Comparison of ENCODE assay signal across 27 cellular contexts in genomic region chr1:221264848-221265247, GRCh38.
DNase-seq lines count a peak whose midpoint lies in the region; ATAC-seq and TF ChIP-seq lines count a peak whose summit lies in the region.
"Had no signal": no experiment of that assay in that cellular context is flagged by ENCODE, and none has a peak within 500 bp of the region (broad histone marks: within the 10 kb centered on the region; RNA-seq: fewer than 3 reads in every experiment).

No MANE protein-coding gene starts in this region.

- peak overlapping the region; percentile 20 for H2AFZ ChIP-seq in neural progenitor cell (replicated peaks)
- H2AFZ ChIP-seq: parathyroid adenoma had no signal

- no peaks in the 10 kb centered on the region for H3K27me3 ChIP-seq in heart left ventricle
- no peaks in the 10 kb centered on the region for H3K27me3 ChIP-seq in neural progenitor cell
- H3K27me3 ChIP-seq: brain microvascular endothelial cell, right lobe of liver had no signal

- H3K4me3 Mint-ChIP-seq in neural progenitor cell (no peak overlapping the region), mesothelial cell of epicardium (no peak overlapping the region)
- H3K4me3 Mint-ChIP-seq in natural killer cell treated with Interleukin-12 subunit alpha and Interleukin-12 subunit beta and Interleukin-15 and Interleukin-18, amount 100 ng/mL, for 72 hours: no peak overlapping the region
- H3K4me3 Mint-ChIP-seq: nephron, T-helper 17 cell had no signal

- no peak overlapping the region for H3K27ac Mint-ChIP-seq in neural progenitor cell
- H3K27ac Mint-ChIP-seq in natural killer cell treated with Interleukin-12 subunit alpha and Interleukin-12 subunit beta and Interleukin-15 and Interleukin-18, amount 100 ng/mL, for 72 hours: no peak overlapping the region
- no peak overlapping the region for H3K27ac Mint-ChIP-seq in mesothelial cell of epicardium
- H3K27ac Mint-ChIP-seq: T-helper 17 cell had no signal

- H3K27me3 Mint-ChIP-seq in neural progenitor cell (ENCODE audit: insufficient read depth, low read depth) (peaks cover 3% of the 10 kb centered on the region), mesothelial cell of epicardium (ENCODE audit: low read depth) (peaks cover 18% of the 10 kb centered on the region)
- H3K27me3 Mint-ChIP-seq in natural killer cell treated with Interleukin-12 subunit alpha and Interleukin-12 subunit beta and Interleukin-15 and Interleukin-18, amount 100 ng/mL, for 72 hours: peaks cover 11 to 25% of the 10 kb centered on the region in 2 donors

- intact Hi-C loops in heart left ventricle (cut with DNase I): loop anchor here (2.0 to 10.0 kb wide), 5 partner anchors 167 to 390 kb away; partner anchors contain the start of gene HLX (in 2 of the 10)
- intact Hi-C loops in left cardiac atrium (cut with DNase I): loop anchor here in 1 of 2 donors (5.0 kb wide), 1 partner anchor 167 kb away; no protein-coding TSS in a partner anchor

- H3K9me3 Mint-ChIP-seq in neural progenitor cell (peaks cover 4% of the 10 kb centered on the region), mesothelial cell of epicardium (peaks cover 11% of the 10 kb centered on the region)
- peaks cover 4% of the 10 kb centered on the region for H3K9me3 Mint-ChIP-seq in natural killer cell treated with Interleukin-12 subunit alpha and Interleukin-12 subunit beta and Interleukin-15 and Interleukin-18, amount 100 ng/mL, for 72 hours

- H3K4me2 ChIP-seq in neural progenitor cell: no peak overlapping the region

- TF ChIP-seq CTCF in heart left ventricle (IDR thresholded peaks at IDR 0.05) (no peak), fibroblast of the aortic adventitia (IDR thresholded peaks at IDR 0.05; ENCODE audit: insufficient read depth, low read length) (no peak), neural progenitor cell (IDR thresholded peaks at IDR 0.05) (no peak), mesothelial cell of epicardium (IDR thresholded peaks at IDR 0.05; ENCODE audit: unreplicated experiment) (no peak)

- no peaks in the 10 kb centered on the region for H3K79me2 ChIP-seq in neural progenitor cell (ENCODE audit: low read depth)
- H3K79me2 ChIP-seq: parathyroid adenoma had no signal

- H3K4me1 ChIP-seq in heart left ventricle (peaks cover 0 to 19% (median 11%) of the 10 kb centered on the region in 12 donors), neural progenitor cell (peaks cover 10% of the 10 kb centered on the region)
- H3K4me1 ChIP-seq: Caco-2, HAP-1, parathyroid adenoma, right lobe of liver had no signal

- H3K36me3 Mint-ChIP-seq in neural progenitor cell (no peaks in the 10 kb centered on the region), mesothelial cell of epicardium (peaks cover 2% of the 10 kb centered on the region)
- peaks cover 4% of the 10 kb centered on the region for H3K36me3 Mint-ChIP-seq in natural killer cell treated with Interleukin-12 subunit alpha and Interleukin-12 subunit beta and Interleukin-15 and Interleukin-18, amount 100 ng/mL, for 72 hours

- no peaks in the 10 kb centered on the region for H4K20me1 ChIP-seq in neural progenitor cell (ENCODE audit: low read depth)

- H3K4me1 Mint-ChIP-seq in neural progenitor cell (peaks cover 10% of the 10 kb centered on the region), mesothelial cell of epicardium (peaks cover 8% of the 10 kb centered on the region)
- no peaks in the 10 kb centered on the region for H3K4me1 Mint-ChIP-seq in natural killer cell treated with Interleukin-12 subunit alpha and Interleukin-12 subunit beta and Interleukin-15 and Interleukin-18, amount 100 ng/mL, for 72 hours (ENCODE audit: low read depth in 2 of 2)
- H3K4me1 Mint-ChIP-seq: T-helper 17 cell had no signal

- no peak overlapping the region for H3K9ac ChIP-seq in neural progenitor cell
- H3K9ac ChIP-seq: parathyroid adenoma had no signal

- ATAC-seq in heart left ventricle (peak in 3 of 4 donors; percentile 27 to 71 (median 44)), left cardiac atrium (no peak), HG03442 (IDR thresholded peaks at IDR 0.05; ENCODE audit: unreplicated experiment) (no peak), GM19324 (IDR thresholded peaks at IDR 0.05; ENCODE audit: low FRiP score, unreplicated experiment) (no peak)
- no peak for ATAC-seq in natural killer cell treated with Interleukin-12 subunit alpha and Interleukin-12 subunit beta and Interleukin-15 and Interleukin-18, amount 100 ng/mL, for 72 hours
- ATAC-seq: GM12878, left colon, T-helper 17 cell had no signal

- TF ChIP-seq POLR2A in heart left ventricle (IDR thresholded peaks at IDR 0.05): no peak

- 45 to 58% (median 51%) methylated on average over 5 of the region's 5 CpGs for WGBS in heart left ventricle, 4 donors

- H3K9me3 ChIP-seq in heart left ventricle (no peaks in the 10 kb centered on the region), neural progenitor cell (ENCODE audit: low read depth) (no peaks in the 10 kb centered on the region)
- H3K9me3 ChIP-seq: HAP-1, right lobe of liver had no signal

- H3K27ac ChIP-seq in heart left ventricle (peak overlapping the region in 11 of 12 donors; percentile 5 to 73 (median 41)), neural progenitor cell (no peak overlapping the region)
- H3K27ac ChIP-seq: brain microvascular endothelial cell, parathyroid adenoma, right lobe of liver had no signal

- H3F3A ChIP-seq in neural progenitor cell (ENCODE audit: low read depth): no peaks in the 10 kb centered on the region

- H3K36me3 ChIP-seq in heart left ventricle: no peaks in the 10 kb centered on the region
- no peaks in the 10 kb centered on the region for H3K36me3 ChIP-seq in neural progenitor cell
- H3K36me3 ChIP-seq: brain microvascular endothelial cell, HAP-1, right lobe of liver had no signal

- H3K4me3 ChIP-seq in heart left ventricle: peak overlapping the region in 1 of 12 donors; percentile 2
- no peak overlapping the region for H3K4me3 ChIP-seq in fibroblast of the aortic adventitia (ENCODE audit: low read depth, low read length)
- no peak overlapping the region for H3K4me3 ChIP-seq in neural progenitor cell
- H3K4me3 ChIP-seq: GM12878, HAP-1, right lobe of liver had no signal

- DNase-seq in heart left ventricle (no peak), left cardiac atrium (no peak), fibroblast of the aortic adventitia (ENCODE audit: low read depth) (peak; percentile 58), neural progenitor cell (ENCODE audit: low spot score) (no peak), mesothelial cell of epicardium (ENCODE audit: low spot score in 2 of 2, unreplicated experiment in 2 of 2) (no peak)
- no peak for DNase-seq in natural killer cell treated with Interleukin-12 subunit alpha and Interleukin-12 subunit beta and Interleukin-15 and Interleukin-18, amount 100 ng/mL, for 72 hours (ENCODE audit: low spot score)
- DNase-seq: activated CD8-positive, alpha-beta memory T cell treated with anti-CD3 and anti-CD28 coated beads for 24 hours; activated gamma-delta T cell treated with Interleukin-2 at 50 U/mL for 16 hours; activated T-cell treated with anti-CD3 and anti-CD28 coated beads, Interleukin-2, amount 50 U/mL, for 1 hour; brain microvascular endothelial cell; C1 segment of cervical spinal cord; Caco-2; effector CD4-positive, alpha-beta T cell; erythroblast; head of caudate nucleus; left colon; NCI-H146; NCI-H2171; NCI-H526; right lobe of liver; T-helper 17 cell had no signal

Comparison
In these comparisons a context has a peak if more than half of its experiments do, and no peak if none do; other contexts are left out.
1. ATAC-seq: peak in heart left ventricle (3 of 4); none in left cardiac atrium (0 of 2), HG03442 (single experiment), natural killer cell treated with Interleukin-12 subunit alpha and Interleukin-12 subunit beta and Interleukin-15 and Interleukin-18, amount 100 ng/mL, for 72 hours (0 of 2) and GM19324 (single experiment).